ENCODE assay signal across 23 cellular contexts in genomic region chrX:51002160-51002632, GRCh38.
"Had no signal": no experiment of that assay in that cellular context is flagged by ENCODE, and none has a peak within 500 bp of the region (broad histone marks: within the 10 kb centered on the region; RNA-seq: fewer than 3 reads in every experiment).

No MANE protein-coding gene starts in this region.

- H3K9me3 ChIP-seq: heart left ventricle, neutrophil, pancreas, spleen, tibial artery had no signal

- H3K36me3 Mint-ChIP-seq: activated naive CD8-positive, alpha-beta T cell treated with anti-CD3 and anti-CD28 coated beads for 36 hours; memory B cell; natural killer cell treated with Interleukin-12 subunit alpha and Interleukin-12 subunit beta and Interleukin-15 and Interleukin-18, amount 100 ng/mL, for 72 hours had no signal

- H3K4me3 ChIP-seq: coronary artery, heart left ventricle, pancreas, spleen, tibial artery had no signal

- H3K27ac Mint-ChIP-seq: activated B cell treated with CpG ODN at 0.5 μM for 24 hours; activated naive CD8-positive, alpha-beta T cell treated with anti-CD3 and anti-CD28 coated beads for 36 hours; endodermal cell; memory B cell; natural killer cell treated with Interleukin-12 subunit alpha and Interleukin-12 subunit beta and Interleukin-15 and Interleukin-18, amount 100 ng/mL, for 72 hours; T-helper 17 cell had no signal

- H3K27me3 Mint-ChIP-seq: activated B cell treated with CpG ODN at 0.5 μM for 24 hours; activated naive CD8-positive, alpha-beta T cell treated with anti-CD3 and anti-CD28 coated beads for 36 hours; memory B cell; T-helper 17 cell had no signal

- H3K4me1 Mint-ChIP-seq: activated B cell treated with CpG ODN at 0.5 μM for 24 hours; activated naive CD8-positive, alpha-beta T cell treated with anti-CD3 and anti-CD28 coated beads for 36 hours; endodermal cell; memory B cell; T-helper 17 cell had no signal

- H3K27ac ChIP-seq: coronary artery, epithelial cell of prostate, heart left ventricle, neutrophil, pancreas, spleen, tibial artery had no signal

- ATAC-seq: stimulated activated naive CD8-positive, alpha-beta T cell treated with anti-CD3 and anti-CD28 coated beads, Interleukin-15, Interleukin-2, amounts not matched to agents 100 U/mL and 50 U/mL, for 24 hours; T-helper 17 cell had no signal

- H3K4me1 ChIP-seq: heart left ventricle, pancreas, spleen, tibial artery had no signal

- H3K4me3 Mint-ChIP-seq: activated B cell treated with CpG ODN at 0.5 μM for 24 hours; activated naive CD8-positive, alpha-beta T cell treated with anti-CD3 and anti-CD28 coated beads for 36 hours; endodermal cell; memory B cell; natural killer cell treated with Interleukin-12 subunit alpha and Interleukin-12 subunit beta and Interleukin-15 and Interleukin-18, amount 100 ng/mL, for 72 hours; T-helper 17 cell had no signal

- H3K27me3 ChIP-seq: neutrophil, pancreas, tibial artery had no signal

- DNase-seq: activated B cell treated with CpG ODN at 0.5 μM for 24 hours; activated CD4-positive, alpha-beta T cell treated with anti-CD3 and anti-CD28 coated beads for 4 hours; activated CD4-positive, alpha-beta T cell treated with anti-CD3 and anti-CD28 coated beads, Interleukin-2, amount 50 U/mL, for 48 hours; activated naive CD4-positive, alpha-beta T cell treated with Interleukin-2 at 50 U/mL for 16 hours; activated naive CD8-positive, alpha-beta T cell treated with anti-CD3 and anti-CD28 coated beads for 36 hours; activated T-cell treated with anti-CD3 and anti-CD28 coated beads, Interleukin-2, amount 50 U/mL, for 48 hours; amniotic stem cell; cerebellar nuclear complex; endodermal cell; heart left ventricle; pancreas; spleen; stimulated activated CD4-positive, alpha-beta T cell treated with anti-CD3 and anti-CD28 coated beads, Interleukin-4, amount 100 ng/mL, for 4 hours; stimulated activated naive CD8-positive, alpha-beta T cell treated with anti-CD3 and anti-CD28 coated beads, Interleukin-15, Interleukin-2, amounts not matched to agents 100 U/mL and 50 U/mL, for 24 hours; substantia nigra; SW 1271; T-helper 17 cell had no signal

- H3K9me3 Mint-ChIP-seq: activated B cell treated with CpG ODN at 0.5 μM for 24 hours; activated naive CD8-positive, alpha-beta T cell treated with anti-CD3 and anti-CD28 coated beads for 36 hours; memory B cell; natural killer cell treated with Interleukin-12 subunit alpha and Interleukin-12 subunit beta and Interleukin-15 and Interleukin-18, amount 100 ng/mL, for 72 hours had no signal

- H3K36me3 ChIP-seq: heart left ventricle, neutrophil, pancreas, spleen, tibial artery had no signal
